1 cellular context compared by ENCODE assay signal in the genomic region with DNA sequence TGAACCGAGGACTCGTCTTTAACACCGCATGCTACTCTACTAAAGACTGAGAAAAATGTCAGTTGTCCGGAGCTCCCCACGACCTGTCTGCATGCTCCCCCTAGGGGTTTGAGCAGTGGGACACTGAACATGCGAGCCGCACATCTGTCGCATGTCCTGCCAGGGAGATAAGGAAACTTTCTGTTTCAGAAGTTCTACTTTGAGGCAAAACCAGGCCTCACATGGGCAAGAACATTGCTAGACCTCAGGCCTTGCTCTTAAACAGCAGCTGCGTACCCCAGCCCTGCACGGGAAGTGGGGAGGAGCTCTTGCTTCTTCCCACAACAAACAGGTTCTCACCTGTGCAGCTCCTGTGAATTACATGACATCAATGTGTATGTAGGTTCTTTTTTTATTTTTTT.
TF ChIP-seq lines count a peak whose summit lies in the region.

No MANE protein-coding gene starts in this region.

TF ChIP-seq in GM12878, 131 proteins besides CTCF, POLR2A, EP300 and RAD21 (continued from another document and continues in another):
- TF ChIP-seq, protein P1, sequence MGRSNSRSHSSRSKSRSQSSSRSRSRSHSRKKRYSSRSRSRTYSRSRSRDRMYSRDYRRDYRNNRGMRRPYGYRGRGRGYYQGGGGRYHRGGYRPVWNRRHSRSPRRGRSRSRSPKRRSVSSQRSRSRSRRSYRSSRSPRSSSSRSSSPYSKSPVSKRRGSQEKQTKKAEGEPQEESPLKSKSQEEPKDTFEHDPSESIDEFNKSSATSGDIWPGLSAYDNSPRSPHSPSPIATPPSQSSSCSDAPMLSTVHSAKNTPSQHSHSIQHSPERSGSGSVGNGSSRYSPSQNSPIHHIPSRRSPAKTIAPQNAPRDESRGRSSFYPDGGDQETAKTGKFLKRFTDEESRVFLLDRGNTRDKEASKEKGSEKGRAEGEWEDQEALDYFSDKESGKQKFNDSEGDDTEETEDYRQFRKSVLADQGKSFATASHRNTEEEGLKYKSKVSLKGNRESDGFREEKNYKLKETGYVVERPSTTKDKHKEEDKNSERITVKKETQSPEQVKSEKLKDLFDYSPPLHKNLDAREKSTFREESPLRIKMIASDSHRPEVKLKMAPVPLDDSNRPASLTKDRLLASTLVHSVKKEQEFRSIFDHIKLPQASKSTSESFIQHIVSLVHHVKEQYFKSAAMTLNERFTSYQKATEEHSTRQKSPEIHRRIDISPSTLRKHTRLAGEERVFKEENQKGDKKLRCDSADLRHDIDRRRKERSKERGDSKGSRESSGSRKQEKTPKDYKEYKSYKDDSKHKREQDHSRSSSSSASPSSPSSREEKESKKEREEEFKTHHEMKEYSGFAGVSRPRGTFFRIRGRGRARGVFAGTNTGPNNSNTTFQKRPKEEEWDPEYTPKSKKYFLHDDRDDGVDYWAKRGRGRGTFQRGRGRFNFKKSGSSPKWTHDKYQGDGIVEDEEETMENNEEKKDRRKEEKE (IDR thresholded peaks at IDR 0.05): no peak
- TF ChIP-seq TCF12 (IDR thresholded peaks at IDR 0.05; ENCODE audit: low read depth, low read length) (peak; percentile 96), SMAD1 (IDR thresholded peaks at IDR 0.05; ENCODE audit: low read depth, partially characterized antibody) (peak; percentile 67), FOXK2 (IDR thresholded peaks at IDR 0.05) (no peak), PBX3 (IDR thresholded peaks at IDR 0.05; ENCODE audit: insufficient replicate concordance, low read depth, low read length) (no peak), NR2F1 (conservative IDR thresholded peaks at IDR 0.05) (no peak; the same call in 1 of the 2 replicates), CREM (IDR thresholded peaks at IDR 0.05; ENCODE audit: low read depth) (peak; percentile 75), MXI1 (IDR thresholded peaks at IDR 0.05; ENCODE audit: low read depth, low read length) (no peak), IRF3 (IDR thresholded peaks at IDR 0.05) (no peak), POLR2AphosphoS2 (IDR thresholded peaks at IDR 0.05; ENCODE audit: low read depth, low read length) (no peak), GATAD2B (conservative IDR thresholded peaks at IDR 0.05; ENCODE audit: low read depth) (peak; percentile 99), RELA (IDR thresholded peaks at IDR 0.05; ENCODE audit: borderline replicate concordance, partially characterized antibody) (no peak), SRF (IDR thresholded peaks at IDR 0.05; ENCODE audit: low read depth in 2 of 2, low read length in 2 of 2) (peak; percentile 4 to 74; a peak in 2 of 4 replicates), SPI1 (IDR thresholded peaks at IDR 0.05; ENCODE audit: borderline replicate concordance, insufficient read depth, low read depth, low read length) (peak; percentile 61; the same call in 1 of the 2 replicates), MYB (IDR thresholded peaks at IDR 0.05; ENCODE audit: borderline replicate concordance, low read depth, low read length) (no peak), FOS (IDR thresholded peaks at IDR 0.05; ENCODE audit: borderline replicate concordance, extremely low read depth, insufficient read length) (no peak), SP1 (IDR thresholded peaks at IDR 0.05; ENCODE audit: low read depth, low read length) (peak; percentile 25), TCF3 (IDR thresholded peaks at IDR 0.05; ENCODE audit: borderline replicate concordance, insufficient read depth, low read depth, low read length) (peak; percentile 77; the same call in 1 of the 2 replicates), EZH2 (IDR thresholded peaks at IDR 0.05; ENCODE audit: borderline replicate concordance, control insufficient read depth, low read depth, low read length) (no peak), CHD2 (IDR thresholded peaks at IDR 0.05; ENCODE audit: borderline replicate concordance, low read depth, low read length) (peak; percentile 72; the same call in 1 of the 2 replicates), PRDM15 (CRISPR knock-in tag; IDR thresholded peaks at IDR 0.05) (no peak), ZSCAN29 (IDR thresholded peaks at IDR 0.05) (no peak), ZNF24 (IDR thresholded peaks at IDR 0.05) (no peak), BHLHE40 (IDR thresholded peaks at IDR 0.05; ENCODE audit: borderline replicate concordance in 1 of 2, low read depth in 2 of 2, low read length in 1 of 2) (peak; percentile 81 to 87), ATF2 (IDR thresholded peaks at IDR 0.05; ENCODE audit: low read length) (no peak), PAX5 (IDR thresholded peaks at IDR 0.05; ENCODE audit: borderline replicate concordance, low read depth, low read length) (peak; percentile 74; the same call in 1 of the 2 replicates), SMAD5 (IDR thresholded peaks at IDR 0.05; ENCODE audit: low read depth) (no peak), DPF2 (IDR thresholded peaks at IDR 0.05) (no peak; the same call in 1 of the 2 replicates), MEF2A (IDR thresholded peaks at IDR 0.05; ENCODE audit: insufficient read depth, low read depth, low read length) (no peak), BCL11A (IDR thresholded peaks at IDR 0.05; ENCODE audit: low read depth, low read length) (peak; percentile 68; the same call in 1 of the 2 replicates), PML (IDR thresholded peaks at IDR 0.05; ENCODE audit: low read length) (no peak), HDAC6 (IDR thresholded peaks at IDR 0.05; ENCODE audit: unreplicated experiment) (no peak), HDGF (IDR thresholded peaks at IDR 0.05) (no peak), ZNF592 (IDR thresholded peaks at IDR 0.05) (peak; percentile 20; the same call in 1 of the 2 replicates)
- TF ChIP-seq, protein P2, sequence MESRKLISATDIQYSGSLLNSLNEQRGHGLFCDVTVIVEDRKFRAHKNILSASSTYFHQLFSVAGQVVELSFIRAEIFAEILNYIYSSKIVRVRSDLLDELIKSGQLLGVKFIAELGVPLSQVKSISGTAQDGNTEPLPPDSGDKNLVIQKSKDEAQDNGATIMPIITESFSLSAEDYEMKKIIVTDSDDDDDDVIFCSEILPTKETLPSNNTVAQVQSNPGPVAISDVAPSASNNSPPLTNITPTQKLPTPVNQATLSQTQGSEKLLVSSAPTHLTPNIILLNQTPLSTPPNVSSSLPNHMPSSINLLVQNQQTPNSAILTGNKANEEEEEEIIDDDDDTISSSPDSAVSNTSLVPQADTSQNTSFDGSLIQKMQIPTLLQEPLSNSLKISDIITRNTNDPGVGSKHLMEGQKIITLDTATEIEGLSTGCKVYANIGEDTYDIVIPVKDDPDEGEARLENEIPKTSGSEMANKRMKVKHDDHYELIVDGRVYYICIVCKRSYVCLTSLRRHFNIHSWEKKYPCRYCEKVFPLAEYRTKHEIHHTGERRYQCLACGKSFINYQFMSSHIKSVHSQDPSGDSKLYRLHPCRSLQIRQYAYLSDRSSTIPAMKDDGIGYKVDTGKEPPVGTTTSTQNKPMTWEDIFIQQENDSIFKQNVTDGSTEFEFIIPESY (IDR thresholded peaks at IDR 0.05): no peak
- TF ChIP-seq, protein P3, sequence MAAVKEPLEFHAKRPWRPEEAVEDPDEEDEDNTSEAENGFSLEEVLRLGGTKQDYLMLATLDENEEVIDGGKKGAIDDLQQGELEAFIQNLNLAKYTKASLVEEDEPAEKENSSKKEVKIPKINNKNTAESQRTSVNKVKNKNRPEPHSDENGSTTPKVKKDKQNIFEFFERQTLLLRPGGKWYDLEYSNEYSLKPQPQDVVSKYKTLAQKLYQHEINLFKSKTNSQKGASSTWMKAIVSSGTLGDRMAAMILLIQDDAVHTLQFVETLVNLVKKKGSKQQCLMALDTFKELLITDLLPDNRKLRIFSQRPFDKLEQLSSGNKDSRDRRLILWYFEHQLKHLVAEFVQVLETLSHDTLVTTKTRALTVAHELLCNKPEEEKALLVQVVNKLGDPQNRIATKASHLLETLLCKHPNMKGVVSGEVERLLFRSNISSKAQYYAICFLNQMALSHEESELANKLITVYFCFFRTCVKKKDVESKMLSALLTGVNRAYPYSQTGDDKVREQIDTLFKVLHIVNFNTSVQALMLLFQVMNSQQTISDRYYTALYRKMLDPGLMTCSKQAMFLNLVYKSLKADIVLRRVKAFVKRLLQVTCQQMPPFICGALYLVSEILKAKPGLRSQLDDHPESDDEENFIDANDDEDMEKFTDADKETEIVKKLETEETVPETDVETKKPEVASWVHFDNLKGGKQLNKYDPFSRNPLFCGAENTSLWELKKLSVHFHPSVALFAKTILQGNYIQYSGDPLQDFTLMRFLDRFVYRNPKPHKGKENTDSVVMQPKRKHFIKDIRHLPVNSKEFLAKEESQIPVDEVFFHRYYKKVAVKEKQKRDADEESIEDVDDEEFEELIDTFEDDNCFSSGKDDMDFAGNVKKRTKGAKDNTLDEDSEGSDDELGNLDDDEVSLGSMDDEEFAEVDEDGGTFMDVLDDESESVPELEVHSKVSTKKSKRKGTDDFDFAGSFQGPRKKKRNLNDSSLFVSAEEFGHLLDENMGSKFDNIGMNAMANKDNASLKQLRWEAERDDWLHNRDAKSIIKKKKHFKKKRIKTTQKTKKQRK (IDR thresholded peaks at IDR 0.05; ENCODE audit: low read depth, low read length): no peak
